Comparison of ENCODE assay signal across 1 cellular context in genomic region chr4:82367438-82368097, GRCh38.
TF ChIP-seq lines count a peak whose summit lies in the region.

No MANE protein-coding gene starts in this region.

TF ChIP-seq in K562, 482 proteins besides CTCF, POLR2A, EP300 and RAD21 (continued from another document):
- peak; percentile 28; the same call in 1 of the 2 replicates for TF ChIP-seq DPF2 (IDR thresholded peaks at IDR 0.05)
- TF ChIP-seq TAL1 (IDR thresholded peaks at IDR 0.05), result peak; percentile 24; the same call in 1 of the 2 replicates
- 0 out of 2 replicates have a peak, but pooled peaks have one; percentile 16 for TF ChIP-seq PKNOX1 (IDR thresholded peaks at IDR 0.05)
- peak; percentile 29; the same call in 1 of the 2 replicates for TF ChIP-seq ARID1B (IDR thresholded peaks at IDR 0.05)
- TF ChIP-seq SOX6 (IDR thresholded peaks at IDR 0.05), result 0 out of 2 replicates have a peak, but pooled peaks have one; percentile 6
- TF ChIP-seq RBM25 (IDR thresholded peaks at IDR 0.05; ENCODE audit: low read depth, low read length, severe bottlenecking), result no peak
- no peak for TF ChIP-seq MLX (CRISPR knock-in tag; conservative IDR thresholded peaks at IDR 0.05)
